In the genomic region with DNA sequence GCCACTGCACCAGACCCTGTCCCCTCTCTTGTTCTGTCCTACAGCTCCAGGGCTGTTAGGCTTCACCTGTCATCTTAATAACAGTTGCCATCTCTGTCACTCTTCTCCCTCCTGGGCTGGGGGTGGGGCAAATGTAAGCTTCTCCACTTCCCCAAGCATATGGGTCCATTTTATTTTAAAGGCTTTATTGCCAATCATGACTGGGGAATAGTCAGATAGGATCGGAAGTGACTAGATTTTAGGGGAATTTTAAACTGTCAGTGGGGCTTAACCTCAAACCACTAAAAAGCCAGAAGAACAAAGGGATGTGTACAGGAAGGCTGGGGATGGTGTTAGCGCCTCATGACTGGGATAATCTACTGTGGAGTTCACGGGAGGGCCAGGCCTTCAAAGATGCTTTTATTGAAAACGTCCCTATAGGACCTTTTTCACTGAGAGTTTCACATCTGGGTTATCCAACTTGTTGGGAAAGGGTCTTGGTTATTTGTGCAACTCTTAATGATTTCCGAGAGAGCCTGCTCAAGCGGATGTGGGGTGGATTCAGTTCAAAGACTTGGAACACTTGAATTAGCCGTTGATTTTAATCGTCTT, we compare ENCODE assay signal across 1 cellular context.
TF ChIP-seq lines count a peak whose summit lies in the region.

No MANE protein-coding gene starts in this region.

TF ChIP-seq in GM23338, 12 proteins besides CTCF, POLR2A, EP300 and RAD21 (continued from another document):
- TF ChIP-seq REST (IDR thresholded peaks at IDR 0.05; ENCODE audit: unreplicated experiment) (no peak), NANOG (IDR thresholded peaks at IDR 0.05; ENCODE audit: borderline replicate concordance) (no peak), CREB1 (CRISPR knock-in tag; IDR thresholded peaks at IDR 0.05; ENCODE audit: low read depth) (no peak), ZNF331 (CRISPR knock-in tag; IDR thresholded peaks at IDR 0.05; ENCODE audit: low read depth) (no peak), STAT1 (IDR thresholded peaks at IDR 0.05; ENCODE audit: unreplicated experiment) (no peak), ZNF114 (CRISPR knock-in tag; IDR thresholded peaks at IDR 0.05) (no peak), EZH2 (IDR thresholded peaks at IDR 0.05; ENCODE audit: low read depth, unreplicated experiment) (no peak)
- TF ChIP-seq, protein P1, sequence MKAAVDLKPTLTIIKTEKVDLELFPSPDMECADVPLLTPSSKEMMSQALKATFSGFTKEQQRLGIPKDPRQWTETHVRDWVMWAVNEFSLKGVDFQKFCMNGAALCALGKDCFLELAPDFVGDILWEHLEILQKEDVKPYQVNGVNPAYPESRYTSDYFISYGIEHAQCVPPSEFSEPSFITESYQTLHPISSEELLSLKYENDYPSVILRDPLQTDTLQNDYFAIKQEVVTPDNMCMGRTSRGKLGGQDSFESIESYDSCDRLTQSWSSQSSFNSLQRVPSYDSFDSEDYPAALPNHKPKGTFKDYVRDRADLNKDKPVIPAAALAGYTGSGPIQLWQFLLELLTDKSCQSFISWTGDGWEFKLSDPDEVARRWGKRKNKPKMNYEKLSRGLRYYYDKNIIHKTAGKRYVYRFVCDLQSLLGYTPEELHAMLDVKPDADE (IDR thresholded peaks at IDR 0.05): no peak
